In genomic region chr10:71542476-71542875, GRCh38 we compare ENCODE assay signal across 15 cellular contexts.
"Had no signal": no experiment of that assay in that cellular context is flagged by ENCODE, and none has a peak within 500 bp of the region (broad histone marks: within the 10 kb centered on the region; RNA-seq: fewer than 3 reads in every experiment).

No MANE protein-coding gene starts in this region.

- H3K27ac Mint-ChIP-seq: activated CD4-positive, alpha-beta T cell treated with anti-CD3 and anti-CD28 coated beads, Interleukin-2, amount 10 ng/mL, durations not matched to agents 7 days and 5 days; activated CD8-positive, alpha-beta T cell treated with anti-CD3 and anti-CD28 coated beads, Interleukin-2, amount 10 ng/mL, durations not matched to agents 7 days and 5 days; activated naive CD4-positive, alpha-beta T cell treated with anti-CD3 and anti-CD28 coated beads for 36 hours; activated T-cell treated with anti-CD3 and anti-CD28 coated beads, Interleukin-2, amount 50 U/mL, for 24 hours; endodermal cell had no signal

- H3K27me3 ChIP-seq: body of pancreas, colonic mucosa, thyroid gland had no signal

- H3K9me3 Mint-ChIP-seq: activated CD4-positive, alpha-beta T cell treated with anti-CD3 and anti-CD28 coated beads, Interleukin-2, amount 10 ng/mL, durations not matched to agents 7 days and 5 days; activated naive CD4-positive, alpha-beta T cell treated with anti-CD3 and anti-CD28 coated beads for 36 hours; activated T-cell treated with anti-CD3 and anti-CD28 coated beads, Interleukin-2, amount 50 U/mL, for 24 hours; endodermal cell; neural crest cell had no signal

- H3K4me3 ChIP-seq: body of pancreas, colonic mucosa, thyroid gland had no signal

- H3K4me3 Mint-ChIP-seq: activated CD4-positive, alpha-beta T cell treated with anti-CD3 and anti-CD28 coated beads, Interleukin-2, amount 10 ng/mL, durations not matched to agents 7 days and 5 days; activated CD8-positive, alpha-beta T cell treated with anti-CD3 and anti-CD28 coated beads, Interleukin-2, amount 10 ng/mL, durations not matched to agents 7 days and 5 days; activated naive CD4-positive, alpha-beta T cell treated with anti-CD3 and anti-CD28 coated beads for 36 hours; activated T-cell treated with anti-CD3 and anti-CD28 coated beads, Interleukin-2, amount 50 U/mL, for 24 hours; endodermal cell; neural crest cell had no signal

- H3K27me3 Mint-ChIP-seq: activated CD4-positive, alpha-beta T cell treated with anti-CD3 and anti-CD28 coated beads, Interleukin-2, amount 10 ng/mL, durations not matched to agents 7 days and 5 days; activated T-cell treated with anti-CD3 and anti-CD28 coated beads, Interleukin-2, amount 50 U/mL, for 24 hours had no signal

- H3K4me1 ChIP-seq: body of pancreas, colonic mucosa, thyroid gland had no signal

- H3K4me1 Mint-ChIP-seq: activated CD4-positive, alpha-beta T cell treated with anti-CD3 and anti-CD28 coated beads, Interleukin-2, amount 10 ng/mL, durations not matched to agents 7 days and 5 days had no signal

- DNase-seq: activated CD4-positive, alpha-beta T cell treated with anti-CD3 and anti-CD28 coated beads, Interleukin-2, amount 10 ng/mL, durations not matched to agents 7 days and 5 days; activated CD8-positive, alpha-beta T cell treated with anti-CD3 and anti-CD28 coated beads, Interleukin-2, amount 10 ng/mL, durations not matched to agents 7 days and 5 days; activated naive CD4-positive, alpha-beta T cell treated with anti-CD3 and anti-CD28 coated beads for 36 hours; activated T-cell treated with anti-CD3 and anti-CD28 coated beads, Interleukin-2, amount 50 U/mL, for 24 hours; body of pancreas; colonic mucosa; endodermal cell; erythroblast; head of caudate nucleus; kidney glomerular epithelial cell; left ventricle myocardium superior; stimulated activated naive CD4-positive, alpha-beta T cell treated with Interleukin-2 at 50 U/mL for 16 hours; T1000; thyroid gland had no signal

- H3K36me3 ChIP-seq: colonic mucosa, thyroid gland had no signal

- H3K9me3 ChIP-seq: body of pancreas, colonic mucosa, thyroid gland had no signal

- H3K27ac ChIP-seq: body of pancreas, colonic mucosa, thyroid gland had no signal
